8 cellular contexts compared by ENCODE assay signal in the genomic region with DNA sequence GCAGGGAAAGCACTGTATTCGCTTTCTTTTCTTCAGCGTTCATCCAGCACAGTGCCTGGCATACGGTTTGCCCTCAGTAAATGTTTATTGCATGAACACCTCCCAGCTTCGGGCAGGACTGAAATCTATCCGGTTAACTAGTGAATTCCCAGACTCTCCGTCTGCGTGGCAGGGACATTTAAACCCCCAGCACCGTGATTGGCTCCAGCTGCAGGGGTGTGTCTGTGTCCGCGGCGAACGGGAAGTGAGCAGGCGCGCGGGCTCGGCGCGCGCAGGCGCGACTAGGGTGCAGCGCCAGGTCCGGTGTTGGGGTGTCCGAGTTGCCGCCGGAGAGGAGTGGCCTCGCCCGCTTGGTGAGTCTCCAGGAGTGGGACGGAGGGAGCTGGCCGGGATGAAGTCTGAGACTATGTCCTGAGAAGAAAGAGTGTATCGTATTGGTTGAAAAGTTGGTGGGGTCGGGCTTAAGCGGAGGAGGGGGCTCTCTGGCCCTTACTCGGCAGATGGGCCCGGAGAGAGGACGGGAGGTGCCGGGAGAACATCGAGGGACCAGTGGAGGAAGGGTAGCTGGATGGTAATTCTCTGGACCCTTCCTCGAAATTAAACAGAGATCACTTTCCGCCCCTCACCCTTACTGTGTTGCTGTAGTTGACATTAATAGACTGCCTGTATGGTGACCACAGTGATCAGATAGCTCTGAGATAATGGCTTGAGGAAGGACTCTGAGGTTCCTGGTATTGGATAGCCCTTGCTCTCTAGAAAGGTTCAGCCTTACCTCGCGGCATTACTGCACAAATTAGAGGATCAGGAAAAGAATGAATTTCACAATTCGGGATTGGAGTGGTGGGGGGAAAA. TPM values are rescaled to one million over a fixed set of nuclear protein-coding genes. Genes with fewer than 3 reads are reported as not detected.
DNase-seq lines count a peak whose midpoint lies in the region; ATAC-seq and TF ChIP-seq lines count a peak whose summit lies in the region.

Gene SNAP23, plus strand, starts transcription at position 274 of the 852 bp plus-strand sequence. CDS start 16,213 bp downstream, outside the sequence.

- H3K27me3 ChIP-seq in Caco-2 (replicated peaks; ENCODE audit: control insufficient read depth, insufficient read depth, low read length) (no peaks in the 10 kb centered on the region), HUES64 (ENCODE audit: insufficient read depth, low read length) (no peaks in the 10 kb centered on the region), OCI-LY3 (ENCODE audit: low read depth, low read length) (no peaks in the 10 kb centered on the region)

- DNase-seq in Caco-2 (peak; percentile 92 to 93), endothelial cell (ENCODE audit: low spot score) (peak; percentile 89), mesothelial cell of epicardium (ENCODE audit: low spot score in 2 of 2, unreplicated experiment in 2 of 2) (peak; percentile 77 to 91)
- DNase-seq in activated CD8-positive, alpha-beta memory T cell treated with anti-CD3 and anti-CD28 coated beads, Interleukin-2, amount 50 U/mL, for 48 hours = peak; percentile 89
- DNase-seq in stimulated activated CD8-positive, alpha-beta memory T cell treated with anti-CD3 and anti-CD28 coated beads, Interleukin-15, amount 100 ng/mL, for 4 hours (ENCODE audit: low read depth in 2 of 2) = peak; percentile 57 to 61

- no peaks in the 10 kb centered on the region for H3K27me3 Mint-ChIP-seq in Caco-2 (ENCODE audit: insufficient read depth, unreplicated experiment)
- H3K27me3 Mint-ChIP-seq in endothelial cell (ENCODE audit: unreplicated experiment) = peaks cover 10% of the 10 kb centered on the region
- no peaks in the 10 kb centered on the region for H3K27me3 Mint-ChIP-seq in mesothelial cell of epicardium (ENCODE audit: low read depth)

- H2AFZ ChIP-seq in OCI-LY3 (ENCODE audit: low read depth, low read length) = peak within 1 kb of the TSS; percentile 90

- ATAC-seq in GM21447 (IDR thresholded peaks at IDR 0.05; ENCODE audit: unreplicated experiment) = peak; percentile 80

- H3K4me3 ChIP-seq in Caco-2 (ENCODE audit: low read depth, low read length) (peak within 1 kb of the TSS; percentile 56), HUES64 (ENCODE audit: low read length) (peak within 1 kb of the TSS; percentile 76), OCI-LY3 (ENCODE audit: low read length) (peak within 1 kb of the TSS; percentile 95)

- peak within 1 kb of the TSS; percentile 54; the same call in 1 of the 2 replicates for H3K27ac ChIP-seq in HUES64 (ENCODE audit: low read depth, low read length)
- no peak within 1 kb of the TSS for H3K27ac ChIP-seq in OCI-LY3 (ENCODE audit: low read length)

- POLR2A ChIA-PET in Caco-2 (lab: Charles Lee) = interaction anchor here (0.5 to 1.0 kb wide), 5 partner anchors 10 to 937 kb away, joined by 3 to 5 read pairs (median 3); partner anchors contain the start of gene TMEM87A

- peak within 1 kb of the TSS; percentile 68 for H3K9ac ChIP-seq in HUES64 (ENCODE audit: low read depth, low read length)
- peak within 1 kb of the TSS; percentile 84 for H3K9ac ChIP-seq in OCI-LY3 (ENCODE audit: low read length)

- WGBS in HUES64 = under 1% methylated on average over 41 of the region's 43 CpGs

- CTCF ChIA-PET in Caco-2 (lab: Charles Lee) = interaction anchor here (0.6 to 1.0 kb wide), 2 partner anchors 68 to 411 kb away, joined by 4 to 5 read pairs; no protein-coding TSS in a partner anchor

- H3K9me3 Mint-ChIP-seq in Caco-2 (ENCODE audit: unreplicated experiment) (no peaks in the 10 kb centered on the region), endothelial cell (ENCODE audit: unreplicated experiment) (no peaks in the 10 kb centered on the region), mesothelial cell of epicardium (no peaks in the 10 kb centered on the region)

- H3K4me3 Mint-ChIP-seq in Caco-2 (ENCODE audit: unreplicated experiment) = peak within 1 kb of the TSS; percentile 84
- H3K4me3 Mint-ChIP-seq in endothelial cell (ENCODE audit: unreplicated experiment) = peak within 1 kb of the TSS; percentile 99
- peak within 1 kb of the TSS; percentile 98 for H3K4me3 Mint-ChIP-seq in mesothelial cell of epicardium

- peaks cover 42% of the 10 kb centered on the region for H3K4me1 Mint-ChIP-seq in Caco-2 (ENCODE audit: low read depth, unreplicated experiment)
- peaks cover 68% of the 10 kb centered on the region for H3K4me1 Mint-ChIP-seq in endothelial cell (ENCODE audit: unreplicated experiment)
- H3K4me1 Mint-ChIP-seq in mesothelial cell of epicardium = peaks cover 40% of the 10 kb centered on the region

- H3K79me2 ChIP-seq in OCI-LY3 (ENCODE audit: low read length) = peaks cover 41% of the 10 kb centered on the region

- intact Hi-C loops in Caco-2 (cut with micrococcal nuclease; ENCODE audit: unreplicated experiment) = loop anchor here (2.0 to 10.0 kb wide), 2 partner anchors 53 to 159 kb away; partner anchors contain the start of genes HAUS2 and LRRC57

- TF ChIP-seq CTCF in Caco-2 (IDR thresholded peaks at IDR 0.05; ENCODE audit: insufficient read depth in 1 of 2, low read depth in 1 of 2, low read length in 1 of 2, severe bottlenecking in 1 of 2, unreplicated experiment in 1 of 2) (no peak), OCI-LY3 (IDR thresholded peaks at IDR 0.05; ENCODE audit: low read depth, low read length) (no peak), endothelial cell (IDR thresholded peaks at IDR 0.05; ENCODE audit: unreplicated experiment) (no peak), mesothelial cell of epicardium (IDR thresholded peaks at IDR 0.05; ENCODE audit: unreplicated experiment) (no peak)

- BruUV-seq in Caco-2 (replicated peaks; lab: Mats Ljungman, UMichigan) = TSS peak; percentile 68

- H4K20me1 ChIP-seq in OCI-LY3 (ENCODE audit: insufficient read depth, low read length) = no peaks in the 10 kb centered on the region

- H3K4me1 ChIP-seq in Caco-2 (peaks cover 42% of the 10 kb centered on the region), HUES64 (ENCODE audit: insufficient read depth, low read length) (peaks cover 20% of the 10 kb centered on the region), OCI-LY3 (ENCODE audit: low read length) (peaks cover 26% of the 10 kb centered on the region)

- peak within 1 kb of the TSS; percentile 96 for H3K4me2 ChIP-seq in OCI-LY3 (ENCODE audit: low read length)

- H3K9me3 ChIP-seq in Caco-2 = no peaks in the 10 kb centered on the region
- no peaks in the 10 kb centered on the region for H3K9me3 ChIP-seq in HUES64 (ENCODE audit: insufficient read depth, low read depth, low read length)
- no peaks in the 10 kb centered on the region for H3K9me3 ChIP-seq in OCI-LY3 (ENCODE audit: insufficient read depth, low read length)

- H3K36me3 ChIP-seq in Caco-2 (ENCODE audit: control insufficient read depth, insufficient read depth, low read length) (no peaks in the 10 kb centered on the region), HUES64 (ENCODE audit: insufficient read depth, low read length) (no peaks in the 10 kb centered on the region), OCI-LY3 (replicated peaks; ENCODE audit: low read depth, low read length) (no peaks in the 10 kb centered on the region)

- H3K36me3 Mint-ChIP-seq in Caco-2 (ENCODE audit: insufficient read depth, unreplicated experiment) (peaks cover 27% of the 10 kb centered on the region), endothelial cell (ENCODE audit: low read depth, unreplicated experiment) (peaks cover 9% of the 10 kb centered on the region), mesothelial cell of epicardium (no peaks in the 10 kb centered on the region)

- peak within 1 kb of the TSS; percentile 72 for H3K27ac Mint-ChIP-seq in Caco-2 (ENCODE audit: unreplicated experiment)
- peak within 1 kb of the TSS; percentile 96 for H3K27ac Mint-ChIP-seq in endothelial cell (ENCODE audit: unreplicated experiment)
- H3K27ac Mint-ChIP-seq in mesothelial cell of epicardium = peak within 1 kb of the TSS; percentile 99

RNA-seq across cellular contexts. Expression of gene SNAP23, which starts in this region (rescaled TPM):
- total RNA-seq in Caco-2 (2022) (92.2 and 97.5 TPM in 2 replicates), endothelial cell (ENCODE audit: unreplicated experiment) (121 TPM), mesothelial cell of epicardium (57.1 to 58.4 TPM (median 57.9 TPM) in 3 replicates)
- polyA plus RNA-seq in HUES64 (2013, experiment 1 of 2) = 47.6 TPM
- polyA plus RNA-seq in HUES64 (2013, experiment 2 of 2) = 47.5 TPM
